38 cellular contexts compared by ENCODE assay signal in genomic region chr5:71734141-71734540, GRCh38. TPM values are rescaled to one million over a fixed set of nuclear protein-coding genes. Genes with fewer than 3 reads are reported as not detected.
"Had no signal": no experiment of that assay in that cellular context is flagged by ENCODE, and none has a peak within 500 bp of the region (broad histone marks: within the 10 kb centered on the region; RNA-seq: fewer than 3 reads in every experiment).

No MANE protein-coding gene starts in this region.

- H3K36me3 Mint-ChIP-seq: activated CD8-positive, alpha-beta memory T cell treated with anti-CD3 and anti-CD28 coated beads, Interleukin-2, amount 10 ng/mL, durations not matched to agents 7 days and 5 days; activated naive CD4-positive, alpha-beta T cell treated with anti-CD3 and anti-CD28 coated beads, Interleukin-2, amount 10 ng/mL, durations not matched to agents 7 days and 5 days; activated naive CD8-positive, alpha-beta T cell; brain had no signal

- H3K9me3 Mint-ChIP-seq: activated B cell treated with CpG ODN at 0.5 μM for 24 hours; activated CD4-positive, alpha-beta memory T cell treated with anti-CD3 and anti-CD28 coated beads, Interleukin-2, amount 10 ng/mL, durations not matched to agents 7 days and 5 days; activated naive CD4-positive, alpha-beta T cell treated with anti-CD3 and anti-CD28 coated beads, Interleukin-2, amount 10 ng/mL, durations not matched to agents 7 days and 5 days; activated naive CD8-positive, alpha-beta T cell treated with anti-CD3 and anti-CD28 coated beads, Interleukin-2, amount 50 U/mL, for 24 hours had no signal

- H3K27ac Mint-ChIP-seq: activated B cell treated with CpG ODN at 0.5 μM for 24 hours; activated CD4-positive, alpha-beta memory T cell treated with anti-CD3 and anti-CD28 coated beads, Interleukin-2, amount 10 ng/mL, durations not matched to agents 7 days and 5 days; activated CD8-positive, alpha-beta memory T cell treated with anti-CD3 and anti-CD28 coated beads, Interleukin-2, amount 10 ng/mL, durations not matched to agents 7 days and 5 days; activated naive CD4-positive, alpha-beta T cell treated with anti-CD3 and anti-CD28 coated beads, Interleukin-2, amount 10 ng/mL, durations not matched to agents 7 days and 5 days; activated naive CD8-positive, alpha-beta T cell; activated naive CD8-positive, alpha-beta T cell treated with anti-CD3 and anti-CD28 coated beads, Interleukin-2, amount 50 U/mL, for 24 hours; brain had no signal

- H3K4me3 Mint-ChIP-seq: activated B cell treated with CpG ODN at 0.5 μM for 24 hours; activated CD4-positive, alpha-beta memory T cell treated with anti-CD3 and anti-CD28 coated beads, Interleukin-2, amount 10 ng/mL, durations not matched to agents 7 days and 5 days; activated CD8-positive, alpha-beta memory T cell treated with anti-CD3 and anti-CD28 coated beads, Interleukin-2, amount 10 ng/mL, durations not matched to agents 7 days and 5 days; activated naive CD4-positive, alpha-beta T cell treated with anti-CD3 and anti-CD28 coated beads, Interleukin-2, amount 10 ng/mL, durations not matched to agents 7 days and 5 days; activated naive CD8-positive, alpha-beta T cell; activated naive CD8-positive, alpha-beta T cell treated with anti-CD3 and anti-CD28 coated beads, Interleukin-2, amount 50 U/mL, for 24 hours; brain had no signal

- H3K4me1 Mint-ChIP-seq: activated B cell treated with CpG ODN at 0.5 μM for 24 hours; activated CD4-positive, alpha-beta memory T cell treated with anti-CD3 and anti-CD28 coated beads, Interleukin-2, amount 10 ng/mL, durations not matched to agents 7 days and 5 days; activated naive CD4-positive, alpha-beta T cell treated with anti-CD3 and anti-CD28 coated beads, Interleukin-2, amount 10 ng/mL, durations not matched to agents 7 days and 5 days; activated naive CD8-positive, alpha-beta T cell treated with anti-CD3 and anti-CD28 coated beads, Interleukin-2, amount 50 U/mL, for 24 hours; brain had no signal

- DNase-seq: activated B cell treated with CpG ODN at 0.5 μM for 24 hours; activated CD4-positive, alpha-beta memory T cell treated with anti-CD3 and anti-CD28 coated beads, Interleukin-2, amount 10 ng/mL, durations not matched to agents 7 days and 5 days; activated CD4-positive, alpha-beta T cell treated with anti-CD3 and anti-CD28 coated beads for 4 hours; activated CD4-positive, CD25-positive, alpha-beta regulatory T cell treated with anti-CD3 and anti-CD28 coated beads, Interleukin-2, amount 50 U/mL, for 72 hours; activated CD8-positive, alpha-beta memory T cell treated with anti-CD3 and anti-CD28 coated beads for 24 hours; activated CD8-positive, alpha-beta memory T cell treated with anti-CD3 and anti-CD28 coated beads, Interleukin-2, amount 10 ng/mL, durations not matched to agents 7 days and 5 days; activated CD8-positive, alpha-beta memory T cell treated with anti-CD3 and anti-CD28 coated beads, Interleukin-2, amount 50 U/mL, for 48 hours; activated effector memory CD4-positive, alpha-beta T cell treated with Interleukin-2 at 50 U/mL for 16 hours; activated naive CD4-positive, alpha-beta T cell treated with anti-CD3 and anti-CD28 coated beads, Interleukin-2, amount 10 ng/mL, durations not matched to agents 7 days and 5 days; activated naive CD8-positive, alpha-beta T cell treated with anti-CD3 and anti-CD28 coated beads, Interleukin-2, amount 50 U/mL, for 24 hours; activated T-cell treated with anti-CD3 and anti-CD28 coated beads, Interleukin-2, amount 50 U/mL, for 48 hours; anterior cingulate cortex; caudate nucleus; cerebellar nuclear complex; Karpas-422; KBM-7; MM.1S; MV-4-11; NCI-H1092; NCI-H146; NCI-H1930; NCI-H2107; NCI-H2171; NCI-H446 treated with DMSO at 0.1 percent for 48 hours; NCI-H524; NCI-H69; NCI-H82; NK-92 treated with Interleukin-12 subunit alpha and Interleukin-12 subunit beta, amount 100 ng/mL, for 24 hours; PC-3; Peyer's patch; RPMI8226; SW 1271; T-helper 1 cell; T-helper 2 cell; T-helper 9 cell had no signal

RNA-seq across cellular contexts. Expression of gene CARTPT, which starts 15.1 kb away (rescaled TPM):
- total RNA-seq: activated B cell treated with CpG ODN at 0.5 μM for 24 hours; activated CD4-positive, alpha-beta memory T cell treated with anti-CD3 and anti-CD28 coated beads, Interleukin-2, amount 10 ng/mL, durations not matched to agents 7 days and 5 days; activated CD8-positive, alpha-beta memory T cell treated with anti-CD3 and anti-CD28 coated beads, Interleukin-2, amount 10 ng/mL, durations not matched to agents 7 days and 5 days; bronchial epithelial cell; PC-3; Peyer's patch had no signal
